Comparison of ENCODE assay signal across 8 cellular contexts in genomic region chr12:53295891-53296219, GRCh38. TPM values are rescaled to one million over a fixed set of nuclear protein-coding genes. Genes with fewer than 3 reads are reported as not detected.
DNase-seq lines count a peak whose midpoint lies in the region; ATAC-seq and TF ChIP-seq lines count a peak whose summit lies in the region.

No MANE protein-coding gene starts in this region.

- H3K36me3 ChIP-seq in GM06990 (ENCODE audit: control insufficient read depth, insufficient read depth, low read length) (peaks cover 12% of the 10 kb centered on the region), psoas muscle (ENCODE audit: insufficient read depth in 1 of 2, low read depth in 1 of 2) (peaks cover 0 to 27% of the 10 kb centered on the region in 2 donors)

- H3K4me1 ChIP-seq in psoas muscle, result peaks cover 34% of the 10 kb centered on the region

- DNase-seq in GM06990 (ENCODE audit: extremely low read depth, insufficient read length) (no peak), T-helper 17 cell (no peak), fibroblast of the aortic adventitia (ENCODE audit: low read depth) (no peak), psoas muscle (no peak), NCI-H2196 treated with DMSO at 0.1 percent for 48 hours (lab: John Stamatoyannopoulos, UW; ENCODE audit: unreplicated experiment) (no peak)
- DNase-seq in activated CD4-positive, alpha-beta T cell treated with anti-CD3 and anti-CD28 coated beads, Interleukin-2, amount 50 U/mL, for 1 hour, result no peak

- 2 to 4% (median 3%) methylated on average over 12 of the region's 12 CpGs for WGBS in psoas muscle, 3 donors

- H3K9me3 ChIP-seq in T-helper 17 cell (ENCODE audit: control insufficient read depth, low read length, poor library complexity, severe bottlenecking) (no peaks in the 10 kb centered on the region), psoas muscle (no peaks in the 10 kb centered on the region)

- H3K27ac ChIP-seq in psoas muscle, result peak overlapping the region; percentile 88

- H3K27me3 ChIP-seq in GM06990 (replicated peaks; ENCODE audit: control insufficient read depth, insufficient read depth, low read length) (no peaks in the 10 kb centered on the region), psoas muscle (ENCODE audit: insufficient read depth in 3 of 3, low read length in 2 of 3) (no peaks in the 10 kb centered on the region)

- intact Hi-C loops in psoas muscle (cut with DNase I), result no loop called here

- TF ChIP-seq CTCF in GM06990 (IDR thresholded peaks at IDR 0.05; ENCODE audit: insufficient read depth, low read length, poor library complexity, severe bottlenecking) (no peak), fibroblast of the aortic adventitia (IDR thresholded peaks at IDR 0.05; ENCODE audit: insufficient read depth, low read length) (no peak), psoas muscle (IDR thresholded peaks at IDR 0.05) (no peak)

- H3K36me3 Mint-ChIP-seq in T-helper 17 cell (ENCODE audit: low read depth), result peaks cover 3% of the 10 kb centered on the region

- peaks cover 35% of the 10 kb centered on the region for H3K4me1 Mint-ChIP-seq in T-helper 17 cell

- no peaks in the 10 kb centered on the region for H3K27me3 Mint-ChIP-seq in T-helper 17 cell

- ATAC-seq in T-helper 17 cell (peak; percentile 1), psoas muscle (peak in 2 of 4 donors; percentile 3 to 11), GM21619 (IDR thresholded peaks at IDR 0.05; ENCODE audit: unreplicated experiment) (no peak), HG03378 (IDR thresholded peaks at IDR 0.05; ENCODE audit: unreplicated experiment) (no peak)

- peak overlapping the region; percentile 97 for H3K4me3 Mint-ChIP-seq in T-helper 17 cell

- peak overlapping the region; percentile 97 for H3K27ac Mint-ChIP-seq in T-helper 17 cell

- H3K4me3 ChIP-seq in GM06990 (replicated peaks; ENCODE audit: low read depth, low read length) (peak overlapping the region; percentile 86), fibroblast of the aortic adventitia (ENCODE audit: low read depth, low read length) (peak overlapping the region; percentile 99), psoas muscle (peak overlapping the region; percentile 86)

RNA-seq across cellular contexts. Expression of gene PFDN5, which starts 0.5 kb away (rescaled TPM):
- total RNA-seq in T-helper 17 cell (100 to 1,000 TPM; 566 to 600 TPM), fibroblast of the aortic adventitia (ENCODE audit: low replicate concordance) (441 and 577 TPM in 2 replicates), psoas muscle (100 to 1,000 TPM; 239 to 282 (median 266) TPM)
- 100 to 1,000 TPM; 406 to 603 (median 474) TPM for polyA plus RNA-seq in psoas muscle

RNA-seq across cellular contexts. Expression of gene MYG1, which starts 3.6 kb away (rescaled TPM):
- total RNA-seq in T-helper 17 cell, result 10 to 100 TPM; 30.6 to 32.5 TPM
- total RNA-seq in fibroblast of the aortic adventitia (ENCODE audit: low replicate concordance), result 34.8 and 39.5 TPM in 2 replicates
- 10 to 100 TPM; 43.1 to 51.4 (median 44.5) TPM for total RNA-seq in psoas muscle
- 10 to 100 TPM; 34.6 to 68.9 (median 65.0) TPM for polyA plus RNA-seq in psoas muscle

RNA-seq across cellular contexts. Expression of gene AAAS, which starts 25.6 kb away (rescaled TPM):
- 10 to 100 TPM; 31.2 to 31.8 TPM for total RNA-seq in T-helper 17 cell
- total RNA-seq in fibroblast of the aortic adventitia (ENCODE audit: low replicate concordance), result 16.4 and 46.4 TPM in 2 replicates
- total RNA-seq in psoas muscle, result 10 to 100 TPM; 29.0 to 35.7 (median 31.5) TPM
- polyA plus RNA-seq in psoas muscle, result 10 to 100 TPM; 22.9 to 36.8 (median 34.0) TPM

RNA-seq across cellular contexts. Expression of gene ESPL1, which starts 27.8 kb away (rescaled TPM):
- total RNA-seq in T-helper 17 cell (under 1 TPM; 0.30 to 0.83 TPM), fibroblast of the aortic adventitia (ENCODE audit: low replicate concordance) (1.5 and 13.5 TPM in 2 replicates), psoas muscle (under 1 TPM in 2 of 4 donors, not detected in 2; 0.37 to 0.48 TPM)
- polyA plus RNA-seq in psoas muscle, result under 1 TPM; 0.03 to 0.30 (median 0.08) TPM

RNA-seq across cellular contexts. Expression of gene SP7, which starts 40.3 kb away (rescaled TPM):
- not detected for total RNA-seq in T-helper 17 cell
- not detected in 2 replicates for total RNA-seq in fibroblast of the aortic adventitia (ENCODE audit: low replicate concordance)
- not detected for total RNA-seq in psoas muscle
- not detected for polyA plus RNA-seq in psoas muscle
